ENCODE assay signal across 21 cellular contexts in the genomic region with DNA sequence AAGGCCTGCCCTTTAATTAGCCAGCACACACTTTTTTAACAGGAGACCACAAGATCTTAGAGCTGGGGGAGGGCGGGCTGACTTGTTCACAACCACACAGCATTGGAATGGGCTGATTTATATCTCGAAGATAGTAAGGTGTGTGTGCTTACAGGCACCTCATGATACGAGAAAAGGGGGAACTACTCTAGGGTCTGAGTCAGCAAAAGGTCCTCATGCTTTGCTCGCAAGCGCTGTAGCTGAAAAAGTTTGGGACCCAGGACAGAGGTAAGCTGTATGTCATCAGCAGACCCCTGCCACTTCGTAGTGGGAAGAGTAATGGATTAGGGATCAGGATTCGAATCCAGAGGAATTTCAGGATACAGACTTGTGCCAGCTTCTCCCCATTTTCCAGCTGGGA.
DNase-seq lines count a peak whose midpoint lies in the region; ATAC-seq, FAIRE-seq and TF ChIP-seq lines count a peak whose summit lies in the region.
"Had no signal": no experiment of that assay in that cellular context is flagged by ENCODE, and none has a peak within 500 bp of the region (broad histone marks: within the 10 kb centered on the region; RNA-seq: fewer than 3 reads in every experiment).

No MANE protein-coding gene starts in this region.

- TF ChIP-seq CTCF in A549 (IDR thresholded peaks at IDR 0.05) (no peak), bronchial epithelial cell (IDR thresholded peaks at IDR 0.05; ENCODE audit: insufficient read depth, low read length, severe bottlenecking) (no peak)

- FAIRE-seq in A549 (lab: Jason Lieb, UNC), result no peak
- peak; percentile 66 for FAIRE-seq in bronchial epithelial cell (lab: Jason Lieb, UNC)
- FAIRE-seq: A204.1, D721Med, G401.6, GM12891, GM19239 had no signal

- H3K36me3 ChIP-seq in SJSA1 (no peaks in the 10 kb centered on the region), bronchial epithelial cell (ENCODE audit: control insufficient read depth, insufficient read depth, low read length) (no peaks in the 10 kb centered on the region)
- H3K36me3 ChIP-seq: BLaER1 treated with 17β-estradiol and CSF1 and Interleukin-3, amounts not matched to agents 10 nM and 100 nM had no signal

- no peaks in the 10 kb centered on the region for H3K4me1 ChIP-seq in A549
- peaks cover 4% of the 10 kb centered on the region; the same call in 1 of the 2 replicates for H3K4me1 ChIP-seq in SJSA1 (replicated peaks)
- H3K4me1 ChIP-seq: BLaER1 treated with 17β-estradiol and CSF1 and Interleukin-3, amounts not matched to agents 10 nM and 100 nM; Caco-2 had no signal

- H3K27ac ChIP-seq in A549 (no peak overlapping the region), SJSA1 (peak overlapping the region; percentile 37)
- H3K27ac ChIP-seq: BLaER1 treated with 17β-estradiol and CSF1 and Interleukin-3, amounts not matched to agents 10 nM and 100 nM; C4-2B had no signal

- 14% methylated on average over 7 of the region's 7 CpGs for WGBS in A549 (ENCODE audit: missing lambda C conversion rate)

- no peak overlapping the region for H3K4me2 ChIP-seq in A549
- H3K4me2 ChIP-seq: BLaER1 treated with 17β-estradiol and CSF1 and Interleukin-3, amounts not matched to agents 10 nM and 100 nM had no signal

- no peak for TF ChIP-seq RAD21 in A549 (conservative IDR thresholded peaks at IDR 0.05 in 1 of 2, IDR thresholded peaks at IDR 0.05 in 1 of 2)

- CTCF ChIA-PET in A549 (lab: Yijun Ruan, JAX), result no interaction called here

- H3K9me3 ChIP-seq in A549 (no peaks in the 10 kb centered on the region), SJSA1 (replicated peaks) (no peaks in the 10 kb centered on the region)
- H3K9me3 ChIP-seq: Caco-2 had no signal

- H3K4me3 ChIP-seq in A549 (no peak overlapping the region), SJSA1 (no peak overlapping the region), bronchial epithelial cell (ENCODE audit: low read depth, low read length) (no peak overlapping the region)
- H3K4me3 ChIP-seq: BLaER1 treated with 17β-estradiol and CSF1 and Interleukin-3, amounts not matched to agents 10 nM and 100 nM had no signal

- TF ChIP-seq EP300 in A549 (IDR thresholded peaks at IDR 0.05), result no peak

- H3K27me3 ChIP-seq in SJSA1 (replicated peaks) (no peaks in the 10 kb centered on the region; the same call in 1 of the 2 replicates), bronchial epithelial cell (ENCODE audit: control insufficient read depth, insufficient read depth, low read length) (no peaks in the 10 kb centered on the region)
- H3K27me3 ChIP-seq: BLaER1 treated with 17β-estradiol and CSF1 and Interleukin-3, amounts not matched to agents 10 nM and 100 nM had no signal

- DNase-seq in A549 (ENCODE audit: low read depth in 1 of 2, low spot score in 1 of 2), result no peak
- DNase-seq in SJSA1 (ENCODE audit: low read depth in 1 of 2, low spot score in 2 of 2), result no peak
- no peak for DNase-seq in bronchial epithelial cell (ENCODE audit: low read depth)
- DNase-seq in ureter (ENCODE audit: low spot score), result no peak
- DNase-seq in activated effector memory CD4-positive, alpha-beta T cell treated with Interleukin-2 at 50 U/mL for 16 hours, result no peak
- DNase-seq: 8988T; AML-193; Calu3; CD4-positive, alpha-beta T cell; CD8-positive, alpha-beta T cell; DMS79 treated with DMSO at 0.1 percent for 48 hours; GF-D8 had no signal

- TF ChIP-seq POLR2A in A549 (IDR thresholded peaks at IDR 0.05; ENCODE audit: low read length), result no peak

- POLR2A ChIA-PET in A549 (lab: Yijun Ruan, JAX), result no interaction called here

- ATAC-seq in A549 (no peak), HG03432 (IDR thresholded peaks at IDR 0.05; ENCODE audit: unreplicated experiment) (no peak)
- ATAC-seq: CD8-positive, alpha-beta T cell had no signal

TF ChIP-seq in A549, 52 proteins besides CTCF, POLR2A, EP300 and RAD21:
- TF ChIP-seq MAX (IDR thresholded peaks at IDR 0.05) (no peak), MAFK (IDR thresholded peaks at IDR 0.05; ENCODE audit: partially characterized antibody) (peak; percentile 14)
